1 cellular context compared by ENCODE assay signal in genomic region chr2:167404896-167405295, GRCh38.
TF ChIP-seq lines count a peak whose summit lies in the region.

No MANE protein-coding gene starts in this region.

TF ChIP-seq in SK-N-SH, 30 proteins besides CTCF, POLR2A, EP300 and RAD21 (continued from another document):
- no peak for TF ChIP-seq GABPA (IDR thresholded peaks at IDR 0.05; ENCODE audit: low read depth)
- TF ChIP-seq USF2 (IDR thresholded peaks at IDR 0.05; ENCODE audit: borderline replicate concordance, low read depth, low read length) = no peak
- no peak for TF ChIP-seq GATA2 (CRISPR knock-in tag; IDR thresholded peaks at IDR 0.05)
- no peak for TF ChIP-seq IRF3 (IDR thresholded peaks at IDR 0.05; ENCODE audit: low read depth, low read length)
- no peak for TF ChIP-seq RFX5 (IDR thresholded peaks at IDR 0.05; ENCODE audit: low read length)
- TF ChIP-seq MEF2A (IDR thresholded peaks at IDR 0.05; ENCODE audit: borderline replicate concordance, low read depth) = no peak
